In genomic region chr21:34367320-34367935, GRCh38 we compare ENCODE assay signal across 8 cellular contexts. TPM values are rescaled to one million over a fixed set of nuclear protein-coding genes. Genes with fewer than 3 reads are reported as not detected.
DNase-seq lines count a peak whose midpoint lies in the region; ATAC-seq and TF ChIP-seq lines count a peak whose summit lies in the region.

No MANE protein-coding gene starts in this region.

- H3K27ac ChIP-seq in 22Rv1 (no peak overlapping the region), tibial artery (no peak overlapping the region)

- intact Hi-C loops in tibial artery (cut with DNase I; ENCODE audit: low total_unique reads), result no loop called here

- no peaks in the 10 kb centered on the region for H3K36me3 Mint-ChIP-seq in T-helper 17 cell (ENCODE audit: low read depth)

- H3K4me1 Mint-ChIP-seq in T-helper 17 cell, result peaks cover 2% of the 10 kb centered on the region

- H3K27ac Mint-ChIP-seq in T-helper 17 cell, result no peak overlapping the region

- H3K36me3 ChIP-seq in tibial artery, result no peaks in the 10 kb centered on the region

- peaks cover 24% of the 10 kb centered on the region for H3K27me3 Mint-ChIP-seq in T-helper 17 cell

- peak; percentile 58 for DNase-seq in GM04504 (ENCODE audit: low read depth)
- peak; percentile 54 for DNase-seq in NCI-H1694 (lab: John Stamatoyannopoulos, UW)
- no peak for DNase-seq in T-helper 17 cell
- DNase-seq in dedifferentiated amniotic fluid mesenchymal stem cell (ENCODE audit: extremely low spot score), result peak; percentile 98
- DNase-seq in medulla oblongata (ENCODE audit: extremely low spot score), result peak; percentile 76
- peak in 1 of 2 donors; percentile 58 for DNase-seq in tibial artery
- no peak for DNase-seq in GM19240 (ENCODE audit: insufficient read length, low spot score)

- H3K9me3 ChIP-seq in T-helper 17 cell (ENCODE audit: control insufficient read depth, low read length, poor library complexity, severe bottlenecking), result no peaks in the 10 kb centered on the region
- H3K9me3 ChIP-seq in tibial artery, result no peaks in the 10 kb centered on the region

- no peak overlapping the region for H3K4me3 Mint-ChIP-seq in T-helper 17 cell

- peak; percentile 87 for ATAC-seq in T-helper 17 cell

- H3K4me3 ChIP-seq in tibial artery, result no peak overlapping the region

- H3K27me3 ChIP-seq in tibial artery, result no peaks in the 10 kb centered on the region

- H3K4me1 ChIP-seq in tibial artery, result no peaks in the 10 kb centered on the region

- TF ChIP-seq CTCF in 22Rv1 (IDR thresholded peaks at IDR 0.05), result peak; percentile 87
- peak; percentile 48 to 59 for TF ChIP-seq CTCF in tibial artery (IDR thresholded peaks at IDR 0.05)

RNA-seq across cellular contexts. Expression of gene KCNE2, which starts 3.6 kb away (rescaled TPM):
- total RNA-seq in T-helper 17 cell, result not detected

RNA-seq across cellular contexts. Expression of gene SMIM11, which starts 7.9 kb away (rescaled TPM):
- 1 to 10 TPM in 1 of 2 donors, under 1 TPM in 1; 0.90 to 4.3 TPM for total RNA-seq in T-helper 17 cell

RNA-seq across cellular contexts. Expression of gene SMIM34, which starts 56.3 kb away (rescaled TPM):
- not detected for total RNA-seq in T-helper 17 cell

Comparison
In these comparisons a context has a peak if more than half of its experiments do, and no peak if none do; other contexts are left out.
1. DNase-seq: peak in GM04504 (single experiment), NCI-H1694 (single experiment), dedifferentiated amniotic fluid mesenchymal stem cell (single experiment) and medulla oblongata (single experiment); none in T-helper 17 cell (0 of 3) and GM19240 (single experiment).